In the genomic region with DNA sequence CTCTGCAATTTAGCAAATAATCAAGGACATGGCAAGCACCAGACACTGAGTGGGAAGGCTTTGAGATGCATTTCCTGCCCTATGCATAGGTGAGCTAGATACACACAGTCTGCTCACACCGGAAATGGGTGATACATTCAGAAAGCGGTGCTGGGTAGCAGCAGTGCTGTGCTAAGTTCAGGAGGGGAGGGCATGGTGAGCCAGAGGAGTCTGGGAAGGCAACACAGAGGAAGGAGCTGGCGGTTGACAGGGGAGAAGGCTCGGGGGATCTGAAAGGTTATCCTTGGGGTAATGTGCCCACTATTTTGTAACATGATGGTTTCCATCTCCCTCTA, we compare ENCODE assay signal across 8 cellular contexts. TPM values are rescaled to one million over a fixed set of nuclear protein-coding genes. Genes with fewer than 3 reads are reported as not detected.
DNase-seq lines count a peak whose midpoint lies in the region; ATAC-seq and TF ChIP-seq lines count a peak whose summit lies in the region.

No MANE protein-coding gene starts in this region.

- CTCF ChIA-PET in GM10248 (lab: Yijun Ruan, JAX), result interaction anchor here (0.8 to 2.4 kb wide), 3 partner anchors 9 to 39 kb away, joined by 3 to 11 read pairs (median 5); no protein-coding TSS in a partner anchor

- ATAC-seq in HG03432 (IDR thresholded peaks at IDR 0.05; ENCODE audit: unreplicated experiment) (peak; percentile 62), GM18505 (IDR thresholded peaks at IDR 0.05; ENCODE audit: unreplicated experiment) (no peak), HG02840 (IDR thresholded peaks at IDR 0.05; ENCODE audit: low FRiP score, unreplicated experiment) (no peak)
- ATAC-seq in natural killer cell treated with Interleukin-12 subunit alpha and Interleukin-12 subunit beta and Interleukin-15 and Interleukin-18, amount 100 ng/mL, for 72 hours, result peak; percentile 57 to 94

- H3K36me3 Mint-ChIP-seq in natural killer cell treated with Interleukin-12 subunit alpha and Interleukin-12 subunit beta and Interleukin-15 and Interleukin-18, amount 100 ng/mL, for 72 hours, result no peaks in the 10 kb centered on the region

- H3K4me1 Mint-ChIP-seq in natural killer cell treated with Interleukin-12 subunit alpha and Interleukin-12 subunit beta and Interleukin-15 and Interleukin-18, amount 100 ng/mL, for 72 hours (ENCODE audit: low read depth in 2 of 2), result peaks cover 11 to 23% of the 10 kb centered on the region in 2 donors

- H3K27me3 Mint-ChIP-seq in natural killer cell treated with Interleukin-12 subunit alpha and Interleukin-12 subunit beta and Interleukin-15 and Interleukin-18, amount 100 ng/mL, for 72 hours, result peaks cover 0 to 3% of the 10 kb centered on the region in 2 donors

- DNase-seq in GM10248 (ENCODE audit: extremely low spot score) (peak; percentile 30), NCI-H1417 (lab: John Stamatoyannopoulos, UW) (no peak), NCI-H1436 treated with DMSO at 0.1 percent for 48 hours (lab: John Stamatoyannopoulos, UW) (no peak)
- DNase-seq in activated CD8-positive, alpha-beta memory T cell treated with anti-CD3 and anti-CD28 coated beads, Interleukin-2, amount 50 U/mL, for 4 hours, result peak; percentile 47
- no peak for DNase-seq in natural killer cell treated with Interleukin-12 subunit alpha and Interleukin-12 subunit beta and Interleukin-15 and Interleukin-18, amount 100 ng/mL, for 72 hours (ENCODE audit: low spot score)

- H3K27ac Mint-ChIP-seq in natural killer cell treated with Interleukin-12 subunit alpha and Interleukin-12 subunit beta and Interleukin-15 and Interleukin-18, amount 100 ng/mL, for 72 hours, result peak overlapping the region; percentile 58 to 62

- TF ChIP-seq POLR2A in GM18505 (IDR thresholded peaks at IDR 0.05; ENCODE audit: borderline replicate concordance, extremely low read depth, insufficient read depth, insufficient read length), result no peak

- POLR2A ChIA-PET in GM10248 (lab: Yijun Ruan, JAX), result no interaction called here

- no peak for TF ChIP-seq CTCF in GM10248 (IDR thresholded peaks at IDR 0.05; ENCODE audit: control extremely low read depth, extremely low read depth, low read depth, missing control alignments)

- H3K9me3 Mint-ChIP-seq in natural killer cell treated with Interleukin-12 subunit alpha and Interleukin-12 subunit beta and Interleukin-15 and Interleukin-18, amount 100 ng/mL, for 72 hours, result no peaks in the 10 kb centered on the region

- H3K4me3 Mint-ChIP-seq in natural killer cell treated with Interleukin-12 subunit alpha and Interleukin-12 subunit beta and Interleukin-15 and Interleukin-18, amount 100 ng/mL, for 72 hours, result peak overlapping the region; percentile 41

RNA-seq across cellular contexts. Expression of gene EPAS1, which starts 57.4 kb away (rescaled TPM):
- 10 to 100 TPM in 1 of 2 donors, 1 to 10 TPM in 1; 7.5 to 84.7 TPM for total RNA-seq in natural killer cell treated with Interleukin-12 subunit alpha and Interleukin-12 subunit beta and Interleukin-15 and Interleukin-18, amount 100 ng/mL, for 72 hours

Comparison
In these comparisons a context has a peak if more than half of its experiments do, and no peak if none do; other contexts are left out.
1. DNase-seq: peak in GM10248 (single experiment) and activated CD8-positive, alpha-beta memory T cell treated with anti-CD3 and anti-CD28 coated beads, Interleukin-2, amount 50 U/mL, for 4 hours (single experiment); none in natural killer cell treated with Interleukin-12 subunit alpha and Interleukin-12 subunit beta and Interleukin-15 and Interleukin-18, amount 100 ng/mL, for 72 hours (single experiment), NCI-H1417 (0 of 3) and NCI-H1436 treated with DMSO at 0.1 percent for 48 hours (single experiment).
2. ATAC-seq: peak in HG03432 (single experiment) and natural killer cell treated with Interleukin-12 subunit alpha and Interleukin-12 subunit beta and Interleukin-15 and Interleukin-18, amount 100 ng/mL, for 72 hours (2 of 2); none in GM18505 (single experiment) and HG02840 (single experiment).